19 cellular contexts compared by ENCODE assay signal in genomic region chr9:970310-971002, GRCh38. TPM values are rescaled to one million over a fixed set of nuclear protein-coding genes. Genes with fewer than 3 reads are reported as not detected.
A peak's percentile ranks its signal among the peaks of the same experiment; 100 is the strongest.
DNase-seq lines count a peak whose midpoint lies in the region; ATAC-seq lines count a peak whose summit lies in the region.
"Had no signal": no experiment of that assay in that cellular context is flagged by ENCODE, and none has a peak within 500 bp of the region (broad histone marks: within the 10 kb centered on the region; RNA-seq: fewer than 3 reads in every experiment).

No MANE protein-coding gene starts in this region.

- peak overlapping the region; percentile 60 for H3K27ac Mint-ChIP-seq in activated naive CD4-positive, alpha-beta T cell treated with anti-CD3 and anti-CD28 coated beads, Interleukin-2, amount 50 U/mL, for 24 hours
- H3K27ac Mint-ChIP-seq in activated naive CD4-positive, alpha-beta T cell treated with anti-CD3 and anti-CD28 coated beads, Interleukin-2, amount 50 U/mL, for 72 hours, result no peak overlapping the region
- no peak overlapping the region for H3K27ac Mint-ChIP-seq in activated T-helper 17 cell treated with anti-CD3 and anti-CD28 coated beads, Interleukin-2, amount 50 U/mL, for 72 hours
- H3K27ac Mint-ChIP-seq in stimulated activated naive B cell treated with anti-CD40 and anti-IgM and Interleukin-4, amounts not matched to agents 10 μg/mL and 1 μg/mL and 100 μg/mL, for 72 hours, result peak overlapping the region; percentile 71
- H3K27ac Mint-ChIP-seq: HFFc6 had no signal

- H3K27ac ChIP-seq in effector memory CD4-positive, alpha-beta T cell (ENCODE audit: insufficient read depth, low read length, poor library complexity, severe bottlenecking), result no peak overlapping the region
- H3K27ac ChIP-seq: adrenal gland, heart left ventricle, HL-60, thyroid gland had no signal

- H3K4me3 Mint-ChIP-seq in activated naive CD4-positive, alpha-beta T cell treated with anti-CD3 and anti-CD28 coated beads, Interleukin-2, amount 50 U/mL, for 24 hours, result no peak overlapping the region
- peak overlapping the region; percentile 13 for H3K4me3 Mint-ChIP-seq in activated T-helper 17 cell treated with anti-CD3 and anti-CD28 coated beads, Interleukin-2, amount 50 U/mL, for 72 hours
- H3K4me3 Mint-ChIP-seq in stimulated activated naive B cell treated with anti-CD40 and anti-IgM and Interleukin-4, amounts not matched to agents 10 μg/mL and 1 μg/mL and 100 μg/mL, for 72 hours, result peak overlapping the region; percentile 36 to 37
- H3K4me3 Mint-ChIP-seq: HFFc6 had no signal

- H3K4me3 ChIP-seq in effector memory CD4-positive, alpha-beta T cell (ENCODE audit: insufficient read depth, low read depth, low read length, poor library complexity, severe bottlenecking), result no peak overlapping the region
- H3K4me3 ChIP-seq: adrenal gland, thyroid gland had no signal

- H3K27me3 Mint-ChIP-seq in activated naive CD4-positive, alpha-beta T cell treated with anti-CD3 and anti-CD28 coated beads, Interleukin-2, amount 50 U/mL, for 24 hours, result peaks cover 70% of the 10 kb centered on the region
- H3K27me3 Mint-ChIP-seq in activated T-helper 17 cell treated with anti-CD3 and anti-CD28 coated beads, Interleukin-2, amount 50 U/mL, for 72 hours, result peaks cover 63% of the 10 kb centered on the region
- H3K27me3 Mint-ChIP-seq in stimulated activated naive B cell treated with anti-CD40 and anti-IgM and Interleukin-4, amounts not matched to agents 10 μg/mL and 1 μg/mL and 100 μg/mL, for 72 hours, result peaks cover 72 to 85% of the 10 kb centered on the region in 2 donors

- peaks cover 22% of the 10 kb centered on the region for H3K4me1 ChIP-seq in effector memory CD4-positive, alpha-beta T cell (ENCODE audit: control insufficient read depth, insufficient read depth, low read length, poor library complexity, severe bottlenecking)

- H3K36me3 Mint-ChIP-seq in activated naive CD4-positive, alpha-beta T cell treated with anti-CD3 and anti-CD28 coated beads, Interleukin-2, amount 50 U/mL, for 24 hours, result peaks cover 3% of the 10 kb centered on the region
- peaks cover 9 to 30% of the 10 kb centered on the region in 2 donors for H3K36me3 Mint-ChIP-seq in activated naive CD4-positive, alpha-beta T cell treated with anti-CD3 and anti-CD28 coated beads, Interleukin-2, amount 50 U/mL, for 72 hours
- H3K36me3 Mint-ChIP-seq in activated T-helper 17 cell treated with anti-CD3 and anti-CD28 coated beads, Interleukin-2, amount 50 U/mL, for 72 hours (ENCODE audit: low read depth), result no peaks in the 10 kb centered on the region
- H3K36me3 Mint-ChIP-seq in stimulated activated naive B cell treated with anti-CD40 and anti-IgM and Interleukin-4, amounts not matched to agents 10 μg/mL and 1 μg/mL and 100 μg/mL, for 72 hours, result peaks cover 0 to 4% of the 10 kb centered on the region in 2 donors

- H3K36me3 ChIP-seq in effector memory CD4-positive, alpha-beta T cell (ENCODE audit: control insufficient read depth, insufficient read depth, low read length), result no peaks in the 10 kb centered on the region
- H3K36me3 ChIP-seq: adrenal gland, heart left ventricle, thyroid gland had no signal

- peaks cover 79% of the 10 kb centered on the region for H3K27me3 ChIP-seq in effector memory CD4-positive, alpha-beta T cell (replicated peaks; ENCODE audit: control insufficient read depth, insufficient read depth, low read length, poor library complexity, severe bottlenecking)
- H3K27me3 ChIP-seq: thyroid gland had no signal

- no peaks in the 10 kb centered on the region for H3K9me3 ChIP-seq in effector memory CD4-positive, alpha-beta T cell (ENCODE audit: control insufficient read depth, low read length)
- H3K9me3 ChIP-seq: adrenal gland, heart left ventricle, thyroid gland had no signal

- peaks cover 25% of the 10 kb centered on the region for H3K4me1 Mint-ChIP-seq in activated naive CD4-positive, alpha-beta T cell treated with anti-CD3 and anti-CD28 coated beads, Interleukin-2, amount 50 U/mL, for 24 hours
- H3K4me1 Mint-ChIP-seq in activated T-helper 17 cell treated with anti-CD3 and anti-CD28 coated beads, Interleukin-2, amount 50 U/mL, for 72 hours, result peaks cover 6% of the 10 kb centered on the region
- H3K4me1 Mint-ChIP-seq in stimulated activated naive B cell treated with anti-CD40 and anti-IgM and Interleukin-4, amounts not matched to agents 10 μg/mL and 1 μg/mL and 100 μg/mL, for 72 hours, result peaks cover 21 to 50% of the 10 kb centered on the region in 2 donors

- H3K9me3 Mint-ChIP-seq in activated naive CD4-positive, alpha-beta T cell treated with anti-CD3 and anti-CD28 coated beads, Interleukin-2, amount 50 U/mL, for 24 hours, result peaks cover 10% of the 10 kb centered on the region
- no peaks in the 10 kb centered on the region for H3K9me3 Mint-ChIP-seq in activated naive CD4-positive, alpha-beta T cell treated with anti-CD3 and anti-CD28 coated beads, Interleukin-2, amount 50 U/mL, for 72 hours
- H3K9me3 Mint-ChIP-seq in activated T-helper 17 cell treated with anti-CD3 and anti-CD28 coated beads, Interleukin-2, amount 50 U/mL, for 72 hours, result no peaks in the 10 kb centered on the region
- peaks cover 0 to 2% of the 10 kb centered on the region in 2 donors for H3K9me3 Mint-ChIP-seq in stimulated activated naive B cell treated with anti-CD40 and anti-IgM and Interleukin-4, amounts not matched to agents 10 μg/mL and 1 μg/mL and 100 μg/mL, for 72 hours

- no peak for DNase-seq in activated naive CD4-positive, alpha-beta T cell treated with anti-CD3 and anti-CD28 coated beads, Interleukin-2, amount 50 U/mL, for 72 hours (ENCODE audit: low spot score in 2 of 2)
- peak; percentile 73 for DNase-seq in islet precursor cell
- no peak for DNase-seq in stimulated activated naive B cell treated with anti-CD40 and anti-IgM and Interleukin-4, amounts not matched to agents 10 μg/mL and 1 μg/mL and 100 μg/mL, for 72 hours
- no peak for DNase-seq in effector memory CD4-positive, alpha-beta T cell
- DNase-seq in superior temporal gyrus (ENCODE audit: extremely low spot score), result no peak
- DNase-seq: activated CD8-positive, alpha-beta memory T cell treated with anti-CD3 and anti-CD28 coated beads, Interleukin-2, amount 50 U/mL, for 48 hours; adrenal gland; erythroblast; heart left ventricle; HFFc6; NCI-H1436; thyroid gland had no signal

- no peak for ATAC-seq in activated naive CD4-positive, alpha-beta T cell treated with anti-CD3 and anti-CD28 coated beads, Interleukin-2, amount 50 U/mL, for 72 hours
- ATAC-seq in activated T-helper 17 cell treated with anti-CD3 and anti-CD28 coated beads, Interleukin-2, amount 50 U/mL, for 72 hours (replicated peaks), result no peak
- no peak for ATAC-seq in stimulated activated naive B cell treated with anti-CD40 and anti-IgM and Interleukin-4, amounts not matched to agents 10 μg/mL and 1 μg/mL and 100 μg/mL, for 72 hours (replicated peaks)
- no peak for ATAC-seq in GM21515 (IDR thresholded peaks at IDR 0.05; ENCODE audit: unreplicated experiment)
- ATAC-seq: heart left ventricle, left lobe of liver had no signal

RNA-seq across cellular contexts. Expression of gene DMRT3, which starts 6.0 kb away (rescaled TPM):
- not detected for total RNA-seq in activated naive CD4-positive, alpha-beta T cell treated with anti-CD3 and anti-CD28 coated beads, Interleukin-2, amount 50 U/mL, for 72 hours
- not detected for total RNA-seq in activated T-helper 17 cell treated with anti-CD3 and anti-CD28 coated beads, Interleukin-2, amount 50 U/mL, for 72 hours
- total RNA-seq: adrenal gland, HFFc6, left lobe of liver, LHCN-M2, SK-MEL-5 had no signal

Comparison
In these comparisons a context has a peak if more than half of its experiments do, and no peak if none do; other contexts are left out.
1. H3K27ac Mint-ChIP-seq: peak in activated naive CD4-positive, alpha-beta T cell treated with anti-CD3 and anti-CD28 coated beads, Interleukin-2, amount 50 U/mL, for 24 hours (single experiment) and stimulated activated naive B cell treated with anti-CD40 and anti-IgM and Interleukin-4, amounts not matched to agents 10 μg/mL and 1 μg/mL and 100 μg/mL, for 72 hours (single experiment); none in activated naive CD4-positive, alpha-beta T cell treated with anti-CD3 and anti-CD28 coated beads, Interleukin-2, amount 50 U/mL, for 72 hours (0 of 2) and activated T-helper 17 cell treated with anti-CD3 and anti-CD28 coated beads, Interleukin-2, amount 50 U/mL, for 72 hours (single experiment).